ENCODE assay signal across 8 cellular contexts in genomic region chr19:4878491-4878968, GRCh38. TPM values are rescaled to one million over a fixed set of nuclear protein-coding genes. Genes with fewer than 3 reads are reported as not detected.
DNase-seq lines count a peak whose midpoint lies in the region; ATAC-seq and TF ChIP-seq lines count a peak whose summit lies in the region.

No MANE protein-coding gene starts in this region.

- H3K9ac ChIP-seq in BLaER1, result peak overlapping the region; percentile 95

- H3K4me2 ChIP-seq in BLaER1 (peak overlapping the region; percentile 83), osteoblast (ENCODE audit: insufficient read depth, low read length) (peak overlapping the region; percentile 18)

- no peak for TF ChIP-seq CTCF in osteoblast (IDR thresholded peaks at IDR 0.05; ENCODE audit: extremely low read depth, low read depth, low read length)

- H3K36me3 ChIP-seq in BLaER1 (no peaks in the 10 kb centered on the region), osteoblast (ENCODE audit: insufficient read depth, low read length) (no peaks in the 10 kb centered on the region)

- peak overlapping the region; percentile 78 for H2AFZ ChIP-seq in osteoblast (ENCODE audit: low read length)

- H3K9me3 ChIP-seq in BLaER1 (no peaks in the 10 kb centered on the region), osteoblast (ENCODE audit: low read depth, low read length) (no peaks in the 10 kb centered on the region)

- TF ChIP-seq POLR2A in erythroblast (IDR thresholded peaks at IDR 0.05; ENCODE audit: low read length), result no peak

- H3K4me1 ChIP-seq in BLaER1 (peaks cover 91% of the 10 kb centered on the region), osteoblast (ENCODE audit: insufficient read depth, low read length) (peaks cover 5% of the 10 kb centered on the region)

- H3K27ac ChIP-seq in BLaER1 (peak overlapping the region; percentile 100), osteoblast (ENCODE audit: low read depth, low read length) (no peak overlapping the region)

- H3K4me3 ChIP-seq in BLaER1 (peak overlapping the region; percentile 45), osteoblast (ENCODE audit: insufficient read depth, low read length) (peak overlapping the region; percentile 10)
- H3K4me3 ChIP-seq in Jurkat, Clone E6-1 (ENCODE audit: low read length), result peak overlapping the region; percentile 7; the same call in 1 of the 2 replicates

- DNase-seq in Jurkat, Clone E6-1 (ENCODE audit: low read depth, low spot score), result peak; percentile 86
- DNase-seq in ecto neural progenitor cell (ENCODE audit: low spot score), result peak; percentile 51
- DNase-seq in osteoblast (ENCODE audit: insufficient read length, low spot score, missing footprints), result no peak
- DNase-seq in mucosa of gallbladder (ENCODE audit: low spot score), result no peak
- no peak for DNase-seq in erythroblast (lab: John Stamatoyannopoulos, UW)
- no peak for DNase-seq in NCI-H1092 (lab: John Stamatoyannopoulos, UW)

- H4K20me1 ChIP-seq in BLaER1 (no peaks in the 10 kb centered on the region), osteoblast (ENCODE audit: insufficient read depth, low read length) (no peaks in the 10 kb centered on the region)

- no peak for ATAC-seq in HG03135 (IDR thresholded peaks at IDR 0.05; ENCODE audit: unreplicated experiment)

- H3K27me3 ChIP-seq in BLaER1, result no peaks in the 10 kb centered on the region
- no peaks in the 10 kb centered on the region for H3K27me3 ChIP-seq in osteoblast (ENCODE audit: insufficient read depth, low read length)

- H3K79me2 ChIP-seq in osteoblast (ENCODE audit: insufficient read depth, low read length), result no peaks in the 10 kb centered on the region

RNA-seq across cellular contexts. Expression of gene PLIN3, which starts 11.1 kb away (rescaled TPM):
- 29.5 TPM for polyA plus RNA-seq in Jurkat, Clone E6-1 (2012; ENCODE audit: insufficient read depth, insufficient read length)
- total RNA-seq in osteoblast, result 224 and 260 TPM in 2 replicates
- total RNA-seq in mucosa of gallbladder, result 60.2 TPM

RNA-seq across cellular contexts. Expression of gene ARRDC5, which starts 24.2 kb away (rescaled TPM):
- polyA plus RNA-seq in Jurkat, Clone E6-1 (2012; ENCODE audit: insufficient read depth, insufficient read length), result not detected
- total RNA-seq in osteoblast, result 0.29 and 0.36 TPM in 2 replicates
- total RNA-seq in mucosa of gallbladder, result 0.52 TPM

RNA-seq across cellular contexts. Expression of gene UHRF1, which starts 30.8 kb away (rescaled TPM):
- polyA plus RNA-seq in Jurkat, Clone E6-1 (2012; ENCODE audit: insufficient read depth, insufficient read length), result 50.4 TPM
- total RNA-seq in osteoblast, result 7.4 and 7.6 TPM in 2 replicates
- 4.5 TPM for total RNA-seq in mucosa of gallbladder

RNA-seq across cellular contexts. Expression of gene TICAM1, which starts 47.0 kb away (rescaled TPM):
- 10.2 TPM for polyA plus RNA-seq in Jurkat, Clone E6-1 (2012; ENCODE audit: insufficient read depth, insufficient read length)
- total RNA-seq in osteoblast, result 2.7 and 3.3 TPM in 2 replicates
- total RNA-seq in mucosa of gallbladder, result 26.8 TPM

Comparison
In these comparisons a context has a peak if more than half of its experiments do, and no peak if none do; other contexts are left out.
1. DNase-seq: peak in Jurkat, Clone E6-1 (single experiment) and ecto neural progenitor cell (single experiment); none in osteoblast (single experiment), mucosa of gallbladder (single experiment), erythroblast (0 of 2) and NCI-H1092 (single experiment).
2. Peak in every context shown above with its lines, with median percentiles within 50 percentile points of each other: H3K4me3 ChIP-seq.